Comparison of ENCODE assay signal across 9 cellular contexts in genomic region chr1:206050655-206051235, GRCh38. TPM values are rescaled to one million over a fixed set of nuclear protein-coding genes. Genes with fewer than 3 reads are reported as not detected.
DNase-seq lines count a peak whose midpoint lies in the region; ATAC-seq and TF ChIP-seq lines count a peak whose summit lies in the region.
"Had no signal": no experiment of that assay in that cellular context is flagged by ENCODE, and none has a peak within 500 bp of the region (broad histone marks: within the 10 kb centered on the region; RNA-seq: fewer than 3 reads in every experiment).

No MANE protein-coding gene starts in this region.

- no peak overlapping the region for H3K4me3 Mint-ChIP-seq in MCF 10A (ENCODE audit: unreplicated experiment)
- H3K4me3 Mint-ChIP-seq in type B pancreatic cell, result no peak overlapping the region
- H3K4me3 Mint-ChIP-seq in GM23338, result no peak overlapping the region; the same call in 2 of the 3 replicates
- H3K4me3 Mint-ChIP-seq: neural crest cell had no signal

- no peak overlapping the region for H3K4me2 ChIP-seq in GM23338

- H3K4me1 ChIP-seq in breast epithelium (no peaks in the 10 kb centered on the region), foreskin keratinocyte (no peaks in the 10 kb centered on the region), upper lobe of left lung (peaks cover 0 to 15% (median 7%) of the 10 kb centered on the region in 4 donors), GM23338 (ENCODE audit: insufficient read depth) (peaks cover 7% of the 10 kb centered on the region)

- CTCF ChIA-PET in MCF 10A (lab: Yijun Ruan, JAX), result interaction anchor here (0.6 kb wide), 1 partner anchor 598 kb away, joined by 3 read pairs; no protein-coding TSS in a partner anchor

- ATAC-seq in HG03342 (IDR thresholded peaks at IDR 0.05; ENCODE audit: unreplicated experiment) (peak; percentile 81), foreskin keratinocyte (peak; percentile 82), upper lobe of left lung (ENCODE audit: low FRiP score in 2 of 2) (peak in 1 of 2 donors; percentile 61), GM23338 (no peak; the same call in 2 of the 3 replicates)

- H3K9me3 ChIP-seq in breast epithelium, result no peaks in the 10 kb centered on the region
- no peaks in the 10 kb centered on the region for H3K9me3 ChIP-seq in upper lobe of left lung

- no TSS peak for BruUV-seq in MCF 10A (replicated peaks; lab: Mats Ljungman, UMichigan)

- H3F3A ChIP-seq in GM23338 (replicated peaks; ENCODE audit: low read depth), result no peaks in the 10 kb centered on the region

- WGBS in upper lobe of left lung, 2 donors, result 47 to 60% methylated on average over 6 of the region's 6 CpGs

- TF ChIP-seq CTCF in MCF 10A (IDR thresholded peaks at IDR 0.05; ENCODE audit: unreplicated experiment) (no peak), breast epithelium (IDR thresholded peaks at IDR 0.05) (no peak), foreskin keratinocyte (conservative IDR thresholded peaks at IDR 0.05) (no peak), upper lobe of left lung (IDR thresholded peaks at IDR 0.05) (no peak), type B pancreatic cell (conservative IDR thresholded peaks at IDR 0.05) (no peak), GM23338 (conservative IDR thresholded peaks at IDR 0.05; ENCODE audit: low read depth in 2 of 2) (no peak)

- intact Hi-C loops in MCF 10A (cut with micrococcal nuclease), result no loop called here
- intact Hi-C loops in breast epithelium (cut with DNase I; ENCODE audit: low total_unique reads), result no loop called here

- DNase-seq in MCF 10A (ENCODE audit: unreplicated experiment) (peak; percentile 86), breast epithelium (ENCODE audit: low spot score in 2 of 2) (no peak), T-helper 9 cell (peak; percentile 5), foreskin keratinocyte (peak; percentile 73 to 82), upper lobe of left lung (peak; percentile 31 to 60), type B pancreatic cell (ENCODE audit: extremely low spot score, unreplicated experiment) (no peak), GM23338 (ENCODE audit: low spot score) (no peak)

- H3K27me3 ChIP-seq in breast epithelium (no peaks in the 10 kb centered on the region), foreskin keratinocyte (no peaks in the 10 kb centered on the region), upper lobe of left lung (no peaks in the 10 kb centered on the region), GM23338 (ENCODE audit: insufficient read depth) (no peaks in the 10 kb centered on the region)

- H2AFZ ChIP-seq in GM23338, result no peak overlapping the region

- H3K36me3 Mint-ChIP-seq in MCF 10A (ENCODE audit: insufficient read depth, unreplicated experiment), result no peaks in the 10 kb centered on the region
- no peaks in the 10 kb centered on the region for H3K36me3 Mint-ChIP-seq in type B pancreatic cell
- H3K36me3 Mint-ChIP-seq in GM23338 (ENCODE audit: low read depth), result peaks cover 2% of the 10 kb centered on the region; the same call in 1 of the 3 replicates

- H3K4me3 ChIP-seq in breast epithelium, result no peak overlapping the region
- H3K4me3 ChIP-seq in upper lobe of left lung, result no peak overlapping the region
- H3K4me3 ChIP-seq in GM23338, result no peak overlapping the region

- no peaks in the 10 kb centered on the region for H4K20me1 ChIP-seq in GM23338 (replicated peaks; ENCODE audit: insufficient read depth)

- TF ChIP-seq POLR2A in breast epithelium (IDR thresholded peaks at IDR 0.05) (no peak), upper lobe of left lung (IDR thresholded peaks at IDR 0.05) (no peak)

- peaks cover 14% of the 10 kb centered on the region for H3K4me1 Mint-ChIP-seq in MCF 10A (ENCODE audit: insufficient read depth, unreplicated experiment)
- H3K4me1 Mint-ChIP-seq in type B pancreatic cell (ENCODE audit: unreplicated experiment), result peaks cover 5% of the 10 kb centered on the region
- peaks cover 7% of the 10 kb centered on the region for H3K4me1 Mint-ChIP-seq in GM23338

- H3K27ac ChIP-seq in breast epithelium (no peak overlapping the region), foreskin keratinocyte (no peak overlapping the region), upper lobe of left lung (no peak overlapping the region), GM23338 (ENCODE audit: low read depth) (no peak overlapping the region)

- H3K9me3 Mint-ChIP-seq in MCF 10A (ENCODE audit: unreplicated experiment) (no peaks in the 10 kb centered on the region), type B pancreatic cell (no peaks in the 10 kb centered on the region), GM23338 (peaks cover 3% of the 10 kb centered on the region; the same call in 2 of the 3 replicates)
- H3K9me3 Mint-ChIP-seq: neural crest cell had no signal

- H3K27ac Mint-ChIP-seq in MCF 10A (ENCODE audit: low read depth, unreplicated experiment), result no peak overlapping the region
- no peak overlapping the region for H3K27ac Mint-ChIP-seq in type B pancreatic cell
- no peak overlapping the region for H3K27ac Mint-ChIP-seq in GM23338

- TF ChIP-seq EP300 in upper lobe of left lung (IDR thresholded peaks at IDR 0.05), result peak in 1 of 4 donors; percentile 26

- no peaks in the 10 kb centered on the region for H3K9me2 ChIP-seq in GM23338 (ENCODE audit: insufficient read depth)

- H3K79me2 ChIP-seq in GM23338 (replicated peaks; ENCODE audit: insufficient read depth), result no peaks in the 10 kb centered on the region

- H3K36me3 ChIP-seq in breast epithelium (no peaks in the 10 kb centered on the region), upper lobe of left lung (no peaks in the 10 kb centered on the region), GM23338 (ENCODE audit: insufficient read depth) (no peaks in the 10 kb centered on the region)

- POLR2A ChIA-PET in MCF 10A (lab: Yijun Ruan, JAX), result interaction anchor here (0.7 to 2.7 kb wide), 4 partner anchors 14 to 48 kb away, joined by 3 to 6 read pairs (median 3); partner anchors contain the start of gene RAB7B

- H3K27me3 Mint-ChIP-seq in MCF 10A (ENCODE audit: insufficient read depth, unreplicated experiment), result no peaks in the 10 kb centered on the region
- peaks cover 4% of the 10 kb centered on the region for H3K27me3 Mint-ChIP-seq in type B pancreatic cell
- H3K27me3 Mint-ChIP-seq in GM23338 (ENCODE audit: insufficient read depth, low read depth, poor library complexity), result peaks cover 6% of the 10 kb centered on the region

RNA-seq across cellular contexts. Expression of gene RHEX, which starts 2.2 kb away (rescaled TPM):
- not detected in 2 replicates for total RNA-seq in MCF 10A (2022)
- 10 to 100 TPM in 1 of 3 donors, 1 to 10 TPM in 1, under 1 TPM in 1; 0.98 to 20.6 (median 4.4) TPM for total RNA-seq in breast epithelium
- total RNA-seq in foreskin keratinocyte, result not detected in 2 replicates
- polyA plus RNA-seq in foreskin keratinocyte, result not detected in 2 replicates
- total RNA-seq in upper lobe of left lung, result 10 to 100 TPM in 1 of 6 donors, 1 to 10 TPM in 4, not detected in 1; 1.4 to 19.0 (median 6.8) TPM
- total RNA-seq in type B pancreatic cell (ENCODE audit: low replicate concordance), result not detected in 2 replicates
- total RNA-seq in GM23338 (2014; rRNA removed; shearing (Covaris generic)), result not detected in 2 replicates
- polyA plus RNA-seq in GM23338 (2016; fragmentation: Nextera tagmentation; extraction: Ambion mirVana), result not detected in 2 replicates

RNA-seq across cellular contexts. Expression of gene CTSE, which starts 27.1 kb away (rescaled TPM):
- 0.79 and 0.81 TPM in 2 replicates for total RNA-seq in MCF 10A (2022)
- total RNA-seq in breast epithelium, result under 1 TPM in 1 of 3 donors, not detected in 2; under 0.01 TPM
- total RNA-seq in foreskin keratinocyte, result 0.54 and 0.71 TPM in 2 replicates
- polyA plus RNA-seq in foreskin keratinocyte, result 0.35 and 0.66 TPM in 2 replicates
- 100 to 1,000 TPM in 3 of 6 donors, 10 to 100 TPM in 3; 34.6 to 132 (median 106) TPM for total RNA-seq in upper lobe of left lung
- 28.6 and 42.0 TPM in 2 replicates for total RNA-seq in type B pancreatic cell (ENCODE audit: low replicate concordance)
- total RNA-seq in GM23338 (2014; rRNA removed; shearing (Covaris generic)), result not detected in 2 replicates
- polyA plus RNA-seq in GM23338 (2016; fragmentation: Nextera tagmentation; extraction: Ambion mirVana), result not detected in 2 replicates
- total RNA-seq: neural crest cell had no signal

RNA-seq across cellular contexts. Expression of gene RAB7B, which starts 47.5 kb away (rescaled TPM):
- total RNA-seq in MCF 10A (2022), result 1.6 and 3.6 TPM in 2 replicates
- 1 to 10 TPM; 1.3 to 6.6 (median 2.9) TPM for total RNA-seq in breast epithelium
- 18.6 and 18.7 TPM in 2 replicates for total RNA-seq in foreskin keratinocyte
- 20.2 and 22.0 TPM in 2 replicates for polyA plus RNA-seq in foreskin keratinocyte
- total RNA-seq in upper lobe of left lung, result 10 to 100 TPM in 2 of 6 donors, 1 to 10 TPM in 4; 2.6 to 27.5 (median 9.1) TPM
- 0.26 and 0.82 TPM in 2 replicates for total RNA-seq in type B pancreatic cell (ENCODE audit: low replicate concordance)
- not detected in 2 replicates for total RNA-seq in GM23338 (2014; rRNA removed; shearing (Covaris generic))
- not detected in 2 replicates for polyA plus RNA-seq in GM23338 (2016; fragmentation: Nextera tagmentation; extraction: Ambion mirVana)

Comparison
In these comparisons a context has a peak if more than half of its experiments do, and no peak if none do; other contexts are left out.
1. DNase-seq: peak in MCF 10A (single experiment), T-helper 9 cell (single experiment), foreskin keratinocyte (2 of 2) and upper lobe of left lung (2 of 2); none in breast epithelium (0 of 2), type B pancreatic cell (single experiment) and GM23338 (single experiment).
2. RNA of gene CTSE, which starts 27.1 kb away (total RNA-seq): 34.6 to 132 TPM in upper lobe of left lung and 28.6 to 42.0 TPM in type B pancreatic cell; 0.79 to 0.81 TPM in MCF 10A, 0.54 to 0.71 TPM in foreskin keratinocyte, under 0.01 TPM in breast epithelium and not detected in GM23338; every median in the first group is over 10 times any median in the second.